In genomic region chr2:206083602-206084467, GRCh38 we compare ENCODE assay signal across 8 cellular contexts. TPM values are rescaled to one million over a fixed set of nuclear protein-coding genes. Genes with fewer than 3 reads are reported as not detected.
DNase-seq lines count a peak whose midpoint lies in the region; ATAC-seq and TF ChIP-seq lines count a peak whose summit lies in the region.

No MANE protein-coding gene starts in this region.

- H3K4me3 ChIP-seq in esophagus squamous epithelium (peak overlapping the region; percentile 86 to 97 (median 92)), neuron (ENCODE audit: low read length) (peak overlapping the region; percentile 90)

- peak overlapping the region; percentile 94 for H3K4me3 Mint-ChIP-seq in WTC11

- intact Hi-C loops in esophagus squamous epithelium (cut with DNase I) = no loop called here

- DNase-seq in ELR (ENCODE audit: low read depth) (peak; percentile 2), WTC11 (ENCODE audit: low spot score) (peak; percentile 82), esophagus squamous epithelium (lab: John Stamatoyannopoulos, UW) (no peak), NCI-H446 treated with DMSO at 0.1 percent for 48 hours (lab: John Stamatoyannopoulos, UW) (no peak)

- no peak for TF ChIP-seq POLR2A in esophagus squamous epithelium (IDR thresholded peaks at IDR 0.05)

- TF ChIP-seq CTCF in WTC11 (IDR thresholded peaks at IDR 0.05) (no peak), esophagus squamous epithelium (IDR thresholded peaks at IDR 0.05) (no peak)

- CTCF ChIA-PET in WTC11 (lab: Charles Lee) = interaction anchor here (0.6 to 1.0 kb wide), 2 partner anchors 80 to 364 kb away, joined by 4 to 5 read pairs; no protein-coding TSS in a partner anchor

- WGBS in esophagus squamous epithelium, 2 donors = 5 to 11% methylated on average over 14 of the region's 14 CpGs

- H3K27me3 Mint-ChIP-seq in WTC11 (ENCODE audit: low read depth) = no peaks in the 10 kb centered on the region; the same call in 1 of the 2 replicates

- POLR2A ChIA-PET in WTC11 (lab: Charles Lee) = interaction anchor here (0.6 to 1.5 kb wide), 11 partner anchors 8 to 329 kb away, joined by 3 to 5 read pairs (median 3); partner anchors contain the start of gene EEF1B2

- peak overlapping the region; percentile 100 for H3K27ac Mint-ChIP-seq in WTC11

- peaks cover 16% of the 10 kb centered on the region for H3K36me3 Mint-ChIP-seq in WTC11

- no peaks in the 10 kb centered on the region for H3K36me3 ChIP-seq in esophagus squamous epithelium
- no peaks in the 10 kb centered on the region for H3K36me3 ChIP-seq in neuron (ENCODE audit: insufficient read depth, low read length)

- H3K4me1 ChIP-seq in esophagus squamous epithelium = peaks cover 0 to 64% (median 7%) of the 10 kb centered on the region in 3 donors
- H3K4me1 ChIP-seq in neuron (ENCODE audit: insufficient read depth, low read length) = peaks cover 25% of the 10 kb centered on the region

- peaks cover 41% of the 10 kb centered on the region for H3K4me1 Mint-ChIP-seq in WTC11

- no peaks in the 10 kb centered on the region for H3K9me3 ChIP-seq in esophagus squamous epithelium
- no peaks in the 10 kb centered on the region for H3K9me3 ChIP-seq in neuron (ENCODE audit: low read length)

- peak overlapping the region; percentile 99 to 100 (median 99) for H3K27ac ChIP-seq in esophagus squamous epithelium

- no peaks in the 10 kb centered on the region for H3K9me3 Mint-ChIP-seq in WTC11

- ATAC-seq in HG03378 (IDR thresholded peaks at IDR 0.05; ENCODE audit: unreplicated experiment) (peak; percentile 37), WTC11 (peak; percentile 12), HG02763 (IDR thresholded peaks at IDR 0.05; ENCODE audit: unreplicated experiment) (no peak), HG02840 (IDR thresholded peaks at IDR 0.05; ENCODE audit: low FRiP score, unreplicated experiment) (no peak)

- no peak overlapping the region for H2AFZ ChIP-seq in neuron (ENCODE audit: low read depth, low read length)

- no peaks in the 10 kb centered on the region for H3K27me3 ChIP-seq in esophagus squamous epithelium
- no peaks in the 10 kb centered on the region for H3K27me3 ChIP-seq in neuron (ENCODE audit: insufficient read depth, low read length)

TF ChIP-seq in WTC11, 78 proteins besides CTCF, POLR2A, EP300 and RAD21:
- 0 out of 2 replicates have a peak, but pooled peaks have one; percentile 42 for TF ChIP-seq FOXJ3 (CRISPR knock-in tag; IDR thresholded peaks at IDR 0.05; ENCODE audit: borderline replicate concordance)
- 0 out of 2 replicates have a peak, but pooled peaks have one; percentile 16 for TF ChIP-seq ZNF423 (CRISPR knock-in tag; IDR thresholded peaks at IDR 0.05)
- TF ChIP-seq FOXP4 (CRISPR knock-in tag; IDR thresholded peaks at IDR 0.05) = peak; percentile 87; the same call in 1 of the 2 replicates
- TF ChIP-seq FOXK1 (CRISPR knock-in tag; IDR thresholded peaks at IDR 0.05) = peak; percentile 81
- TF ChIP-seq, protein P1, sequence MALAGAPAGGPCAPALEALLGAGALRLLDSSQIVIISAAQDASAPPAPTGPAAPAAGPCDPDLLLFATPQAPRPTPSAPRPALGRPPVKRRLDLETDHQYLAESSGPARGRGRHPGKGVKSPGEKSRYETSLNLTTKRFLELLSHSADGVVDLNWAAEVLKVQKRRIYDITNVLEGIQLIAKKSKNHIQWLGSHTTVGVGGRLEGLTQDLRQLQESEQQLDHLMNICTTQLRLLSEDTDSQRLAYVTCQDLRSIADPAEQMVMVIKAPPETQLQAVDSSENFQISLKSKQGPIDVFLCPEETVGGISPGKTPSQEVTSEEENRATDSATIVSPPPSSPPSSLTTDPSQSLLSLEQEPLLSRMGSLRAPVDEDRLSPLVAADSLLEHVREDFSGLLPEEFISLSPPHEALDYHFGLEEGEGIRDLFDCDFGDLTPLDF (CRISPR knock-in tag; IDR thresholded peaks at IDR 0.05) = no peak
- TF ChIP-seq, protein P2, sequence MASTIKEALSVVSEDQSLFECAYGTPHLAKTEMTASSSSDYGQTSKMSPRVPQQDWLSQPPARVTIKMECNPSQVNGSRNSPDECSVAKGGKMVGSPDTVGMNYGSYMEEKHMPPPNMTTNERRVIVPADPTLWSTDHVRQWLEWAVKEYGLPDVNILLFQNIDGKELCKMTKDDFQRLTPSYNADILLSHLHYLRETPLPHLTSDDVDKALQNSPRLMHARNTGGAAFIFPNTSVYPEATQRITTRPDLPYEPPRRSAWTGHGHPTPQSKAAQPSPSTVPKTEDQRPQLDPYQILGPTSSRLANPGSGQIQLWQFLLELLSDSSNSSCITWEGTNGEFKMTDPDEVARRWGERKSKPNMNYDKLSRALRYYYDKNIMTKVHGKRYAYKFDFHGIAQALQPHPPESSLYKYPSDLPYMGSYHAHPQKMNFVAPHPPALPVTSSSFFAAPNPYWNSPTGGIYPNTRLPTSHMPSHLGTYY (CRISPR knock-in tag; IDR thresholded peaks at IDR 0.05) = no peak

RNA-seq across cellular contexts. Expression of gene INO80D, which starts 2.1 kb away (rescaled TPM):
- total RNA-seq in WTC11 (2021) = 30.9 to 34.1 TPM (median 33.2 TPM) in 3 replicates
- 10 to 100 TPM in 3 of 4 donors, 1 to 10 TPM in 1; 9.6 to 20.2 (median 17.1) TPM for total RNA-seq in esophagus squamous epithelium

Comparison
In these comparisons a context has a peak if more than half of its experiments do, and no peak if none do; other contexts are left out.
1. DNase-seq: peak in ELR (single experiment) and WTC11 (single experiment); none in esophagus squamous epithelium (single experiment) and NCI-H446 treated with DMSO at 0.1 percent for 48 hours (single experiment).
2. ATAC-seq: peak in HG03378 (single experiment) and WTC11 (single experiment); none in HG02763 (single experiment) and HG02840 (single experiment).